Comparison of ENCODE assay signal across 21 cellular contexts in genomic region chr1:223678841-223679240, GRCh38. TPM values are rescaled to one million over a fixed set of nuclear protein-coding genes. Genes with fewer than 3 reads are reported as not detected.
"Had no signal": no experiment of that assay in that cellular context is flagged by ENCODE, and none has a peak within 500 bp of the region (broad histone marks: within the 10 kb centered on the region; RNA-seq: fewer than 3 reads in every experiment).

No MANE protein-coding gene starts in this region.

- H3K36me3 ChIP-seq: adrenal gland, gastroesophageal sphincter had no signal

- H3K4me3 ChIP-seq: adrenal gland, body of pancreas, coronary artery, gastroesophageal sphincter had no signal

- DNase-seq: activated B cell treated with CpG ODN at 0.5 μM for 24 hours; activated CD4-positive, alpha-beta T cell treated with anti-CD3 and anti-CD28 coated beads, Interleukin-2, amount 50 U/mL, for 1 hour; activated naive CD4-positive, alpha-beta T cell treated with anti-CD3 and anti-CD28 coated beads, Interleukin-2, amount 50 U/mL, for 16 hours; activated T-cell treated with anti-CD3 and anti-CD28 coated beads for 4 hours; adrenal gland; body of pancreas; central memory CD4-positive, alpha-beta T cell; effector CD4-positive, alpha-beta T cell; stimulated activated CD4-positive, alpha-beta T cell treated with anti-CD3 and anti-CD28 coated beads, Interleukin-15, amount 100 ng/mL, for 24 hours; stimulated activated CD4-positive, alpha-beta T cell treated with anti-CD3 and anti-CD28 coated beads, Interleukin-4, amount 100 ng/mL, for 24 hours had no signal

- H3K9me3 ChIP-seq: body of pancreas had no signal

- ATAC-seq: body of pancreas, gastroesophageal sphincter had no signal

- H3K27me3 ChIP-seq: adrenal gland, body of pancreas, gastroesophageal sphincter had no signal

- H3K4me1 ChIP-seq: adrenal gland, body of pancreas, gastroesophageal sphincter, parathyroid adenoma had no signal

- H3K27ac ChIP-seq: adrenal gland, body of pancreas, coronary artery, gastroesophageal sphincter, parathyroid adenoma had no signal

RNA-seq across cellular contexts. Expression of gene CAPN8, which starts 13.3 kb away (rescaled TPM):
- total RNA-seq: activated B cell treated with CpG ODN at 0.5 μM for 24 hours; activated CD8-positive, alpha-beta memory T cell treated with anti-CD3 and anti-CD28 coated beads for 36 hours; activated T-helper 2 cell treated with anti-CD3 and anti-CD28 coated beads, Interferon-gamma antibody, Interleukin-2, Interleukin-4, amounts not matched to agents 10 μg/mL and 5 μg/mL and 100 μg/mL, durations not matched to agents 14 hours and 24 hours and 36 hours; endothelial cell of umbilical vein; fibroblast of lung; kidney epithelial cell; mesenteric fat pad; neural crest cell; temporal lobe had no signal
